27 cellular contexts compared by ENCODE assay signal in the genomic region with DNA sequence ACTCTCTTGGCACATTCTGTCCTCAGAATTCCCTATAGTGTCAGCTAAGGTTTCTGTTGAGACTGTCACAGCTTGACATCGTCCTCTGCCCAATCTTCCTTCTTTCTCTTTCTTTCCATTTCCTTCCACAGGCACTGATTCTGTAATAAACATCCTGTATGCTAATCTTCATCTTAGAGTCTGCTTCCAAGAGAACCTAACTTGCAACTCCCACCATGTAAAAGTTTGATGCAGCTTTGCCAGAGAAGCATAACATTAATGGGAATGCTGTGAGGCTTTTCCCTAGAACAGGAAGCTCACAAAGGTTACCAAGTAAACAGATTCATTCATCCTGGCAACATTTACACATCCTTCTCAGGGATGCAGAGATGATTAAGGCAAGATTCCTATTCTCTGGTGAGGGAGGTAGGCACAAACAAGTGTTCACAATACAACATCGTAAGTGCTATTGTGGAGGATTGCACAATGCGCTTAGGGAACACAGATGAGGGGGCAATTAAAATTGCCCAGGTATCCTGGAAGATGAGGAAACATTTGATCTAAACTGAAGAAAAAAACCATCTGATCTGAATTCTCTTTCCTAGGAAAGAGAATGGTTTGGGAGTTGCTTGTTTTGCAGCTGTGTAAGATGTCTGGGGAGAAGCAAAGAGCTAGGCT.
"Had no signal": no experiment of that assay in that cellular context is flagged by ENCODE, and none has a peak within 500 bp of the region (broad histone marks: within the 10 kb centered on the region; RNA-seq: fewer than 3 reads in every experiment).

No MANE protein-coding gene starts in this region.

- H3K27ac ChIP-seq: brain microvascular endothelial cell, skin epidermis, upper lobe of left lung, vagina had no signal

- H3K4me1 Mint-ChIP-seq: activated CD4-positive, alpha-beta memory T cell treated with anti-CD3 and anti-CD28 coated beads, Interleukin-2, amount 10 ng/mL, durations not matched to agents 7 days and 5 days; activated CD4-positive, alpha-beta T cell treated with anti-CD3 and anti-CD28 coated beads, Interleukin-2, amount 10 ng/mL, durations not matched to agents 7 days and 5 days; naive thymus-derived CD8-positive, alpha-beta T cell; stimulated activated naive CD8-positive, alpha-beta T cell treated with anti-CD3 and anti-CD28 coated beads, Interleukin-15, amount 100 ng/mL, for 72 hours had no signal

- H3K27me3 ChIP-seq: brain microvascular endothelial cell, upper lobe of left lung, vagina had no signal

- H3K36me3 ChIP-seq: brain microvascular endothelial cell, upper lobe of left lung, vagina had no signal

- H3K4me1 ChIP-seq: upper lobe of left lung, vagina had no signal

- H3K4me3 ChIP-seq: skin epidermis, upper lobe of left lung, vagina had no signal

- H3K27ac Mint-ChIP-seq: activated CD4-positive, alpha-beta memory T cell treated with anti-CD3 and anti-CD28 coated beads, Interleukin-2, amount 10 ng/mL, durations not matched to agents 7 days and 5 days; activated CD4-positive, alpha-beta T cell treated with anti-CD3 and anti-CD28 coated beads, Interleukin-2, amount 10 ng/mL, durations not matched to agents 7 days and 5 days; activated T-cell treated with anti-CD3 and anti-CD28 coated beads, Interleukin-2, amount 50 U/mL, for 24 hours; naive thymus-derived CD8-positive, alpha-beta T cell; stimulated activated naive CD8-positive, alpha-beta T cell treated with anti-CD3 and anti-CD28 coated beads, Interleukin-15, amount 100 ng/mL, for 72 hours; T-helper 1 cell treated with Interleukin-12 subunit alpha and Interleukin-12 subunit beta and Interleukin-4 antibody, amounts not matched to agents 30 μg/mL and 1 μg/mL, for 36 hours had no signal

- H3K9me3 Mint-ChIP-seq: activated CD4-positive, alpha-beta memory T cell treated with anti-CD3 and anti-CD28 coated beads, Interleukin-2, amount 10 ng/mL, durations not matched to agents 7 days and 5 days; activated CD4-positive, alpha-beta T cell treated with anti-CD3 and anti-CD28 coated beads, Interleukin-2, amount 10 ng/mL, durations not matched to agents 7 days and 5 days had no signal

- H3K27me3 Mint-ChIP-seq: activated CD4-positive, alpha-beta memory T cell treated with anti-CD3 and anti-CD28 coated beads, Interleukin-2, amount 10 ng/mL, durations not matched to agents 7 days and 5 days; activated T-cell treated with anti-CD3 and anti-CD28 coated beads, Interleukin-2, amount 50 U/mL, for 24 hours; stimulated activated naive CD8-positive, alpha-beta T cell treated with anti-CD3 and anti-CD28 coated beads, Interleukin-15, amount 100 ng/mL, for 72 hours had no signal

- DNase-seq: activated CD4-positive, alpha-beta memory T cell treated with anti-CD3 and anti-CD28 coated beads, Interleukin-2, amount 10 ng/mL, durations not matched to agents 7 days and 5 days; activated CD4-positive, alpha-beta T cell treated with anti-CD3 and anti-CD28 coated beads for 1 hour; activated CD4-positive, alpha-beta T cell treated with anti-CD3 and anti-CD28 coated beads, Interleukin-2, amount 10 ng/mL, durations not matched to agents 7 days and 5 days; activated CD8-positive, alpha-beta memory T cell treated with anti-CD3 and anti-CD28 coated beads, Interleukin-2, amount 50 U/mL, for 48 hours; activated gamma-delta T cell; activated naive CD4-positive, alpha-beta T cell treated with anti-CD3 and anti-CD28 coated beads, Interleukin-2, amount 50 U/mL, for 16 hours; activated T-cell treated with anti-CD3 and anti-CD28 coated beads, Interleukin-2, amount 50 U/mL, for 24 hours; amniotic stem cell; brain microvascular endothelial cell; caudate nucleus; cortex of kidney; foreskin fibroblast; head of caudate nucleus; hippocampal formation; naive thymus-derived CD8-positive, alpha-beta T cell; posterior cingulate gyrus; stimulated activated CD4-positive, alpha-beta T cell treated with anti-CD3 and anti-CD28 coated beads, Interleukin-12 subunit alpha, Interleukin-12 subunit beta, amount 100 ng/mL, for 4 hours; stimulated activated CD4-positive, alpha-beta T cell treated with anti-CD3 and anti-CD28 coated beads, Interleukin-4, amount 100 ng/mL, for 1 hour; stimulated activated naive CD8-positive, alpha-beta T cell treated with anti-CD3 and anti-CD28 coated beads, Interleukin-15, amount 100 ng/mL, for 72 hours; substantia nigra; T-helper 9 cell had no signal

- H3K4me3 Mint-ChIP-seq: activated CD4-positive, alpha-beta memory T cell treated with anti-CD3 and anti-CD28 coated beads, Interleukin-2, amount 10 ng/mL, durations not matched to agents 7 days and 5 days; activated CD4-positive, alpha-beta T cell treated with anti-CD3 and anti-CD28 coated beads, Interleukin-2, amount 10 ng/mL, durations not matched to agents 7 days and 5 days; activated T-cell treated with anti-CD3 and anti-CD28 coated beads, Interleukin-2, amount 50 U/mL, for 24 hours; naive thymus-derived CD8-positive, alpha-beta T cell; stimulated activated naive CD8-positive, alpha-beta T cell treated with anti-CD3 and anti-CD28 coated beads, Interleukin-15, amount 100 ng/mL, for 72 hours; T-helper 1 cell treated with Interleukin-12 subunit alpha and Interleukin-12 subunit beta and Interleukin-4 antibody, amounts not matched to agents 30 μg/mL and 1 μg/mL, for 36 hours had no signal

- ATAC-seq: esophagus mucosa; naive thymus-derived CD8-positive, alpha-beta T cell; sciatic nerve; stimulated activated naive CD8-positive, alpha-beta T cell treated with anti-CD3 and anti-CD28 coated beads, Interleukin-15, amount 100 ng/mL, for 72 hours had no signal
